In the genomic region with DNA sequence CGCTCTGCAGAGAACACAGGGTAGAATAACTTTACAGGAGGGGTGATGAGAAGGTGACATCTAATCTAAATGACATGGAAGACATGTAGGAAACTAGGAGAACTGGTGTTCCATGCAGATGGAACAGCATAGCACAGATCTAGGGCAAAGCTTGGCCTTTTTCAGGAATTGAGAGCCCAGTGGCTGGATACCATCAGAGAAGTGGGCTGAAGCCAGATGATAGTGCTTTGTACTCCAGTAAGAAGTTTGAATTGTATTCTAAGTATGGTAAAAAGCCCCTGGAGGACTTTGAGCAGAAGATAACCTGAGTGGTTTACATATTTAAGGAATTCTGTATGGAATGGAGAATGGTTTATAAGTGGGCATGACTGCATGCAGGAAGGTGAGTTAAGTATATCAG, we compare ENCODE assay signal across 21 cellular contexts.
"Had no signal": no experiment of that assay in that cellular context is flagged by ENCODE, and none has a peak within 500 bp of the region (broad histone marks: within the 10 kb centered on the region; RNA-seq: fewer than 3 reads in every experiment).

No MANE protein-coding gene starts in this region.

- DNase-seq: cerebellar nuclear complex; effector memory CD8-positive, alpha-beta T cell; esophagus squamous epithelium; foreskin fibroblast; immature natural killer cell; left ventricle myocardium inferior; lower lobe of right lung; mucosa of descending colon; natural killer cell; posterior cingulate gyrus; spleen; stimulated activated CD4-positive, alpha-beta T cell treated with anti-CD3 and anti-CD28 coated beads, Interleukin-15, amount 100 ng/mL, for 24 hours; stimulated activated CD4-positive, alpha-beta T cell treated with anti-CD3 and anti-CD28 coated beads, Interleukin-1b, Interleukin-23, amount 100 ng/mL, for 48 hours; stimulated activated CD4-positive, alpha-beta T cell treated with anti-CD3 and anti-CD28 coated beads, Interleukin-4, amount 100 ng/mL, for 24 hours; stimulated activated naive CD4-positive, alpha-beta T cell treated with Interleukin-2 at 50 U/mL for 16 hours; thyroid gland had no signal

- H3K9me3 Mint-ChIP-seq: dendritic cell treated with granulocyte-macrophage colony-stimulating factor and Interleukin-4, amounts not matched to agents 40 ng/mL and 50 ng/mL, for 4 days; effector memory CD8-positive, alpha-beta T cell; immature natural killer cell; natural killer cell had no signal

- H3K27ac ChIP-seq: epithelial cell of prostate, esophagus squamous epithelium, lower lobe of right lung, spleen, thyroid gland, upper lobe of left lung had no signal

- H3K4me3 Mint-ChIP-seq: dendritic cell treated with granulocyte-macrophage colony-stimulating factor and Interleukin-4, amounts not matched to agents 40 ng/mL and 50 ng/mL, for 4 days; effector memory CD8-positive, alpha-beta T cell; immature natural killer cell; natural killer cell; neural crest cell had no signal

- H3K4me1 ChIP-seq: thyroid gland had no signal

- H3K27ac Mint-ChIP-seq: dendritic cell treated with granulocyte-macrophage colony-stimulating factor and Interleukin-4, amounts not matched to agents 40 ng/mL and 50 ng/mL, for 4 days; effector memory CD8-positive, alpha-beta T cell; natural killer cell had no signal

- H3K27me3 Mint-ChIP-seq: dendritic cell treated with granulocyte-macrophage colony-stimulating factor and Interleukin-4, amounts not matched to agents 40 ng/mL and 50 ng/mL, for 4 days; effector memory CD8-positive, alpha-beta T cell had no signal

- H3K4me1 Mint-ChIP-seq: natural killer cell had no signal

- H3K36me3 Mint-ChIP-seq: natural killer cell had no signal

- H3K4me3 ChIP-seq: esophagus squamous epithelium, gastroesophageal sphincter, left ventricle myocardium inferior, lower lobe of right lung, mucosa of descending colon, spleen, thyroid gland, upper lobe of left lung had no signal

- H3K9me3 ChIP-seq: esophagus squamous epithelium, gastroesophageal sphincter, left ventricle myocardium inferior, lower lobe of right lung, mucosa of descending colon, spleen, thyroid gland, upper lobe of left lung had no signal

- H3K27me3 ChIP-seq: esophagus squamous epithelium, gastroesophageal sphincter, spleen, thyroid gland, upper lobe of left lung had no signal
